In genomic region chr6:15962449-15962764, GRCh38 we compare ENCODE assay signal across 10 cellular contexts.
DNase-seq lines count a peak whose midpoint lies in the region; ATAC-seq, FAIRE-seq and TF ChIP-seq lines count a peak whose summit lies in the region.
"Had no signal": no experiment of that assay in that cellular context is flagged by ENCODE, and none has a peak within 500 bp of the region (broad histone marks: within the 10 kb centered on the region; RNA-seq: fewer than 3 reads in every experiment).

No MANE protein-coding gene starts in this region.

- H3K9me3 Mint-ChIP-seq in activated T-helper 2 cell treated with anti-CD3 and anti-CD28 coated beads, Interferon-gamma antibody, Interleukin-2, Interleukin-4, amounts not matched to agents 10 μg/mL and 5 μg/mL and 100 μg/mL, durations not matched to agents 14 hours and 24 hours and 36 hours: peaks cover 6% of the 10 kb centered on the region

- ATAC-seq in GM18873 (IDR thresholded peaks at IDR 0.05; ENCODE audit: low FRiP score, unreplicated experiment): no peak

- DNase-seq in AG09309 (ENCODE audit: low read depth): peak; percentile 74
- DNase-seq in GM19239 (ENCODE audit: insufficient read length, low spot score): no peak
- peak; percentile 39 for DNase-seq in activated T-helper 2 cell treated with anti-CD3 and anti-CD28 coated beads, Interferon-gamma antibody, Interleukin-2, Interleukin-4, amounts not matched to agents 10 μg/mL and 5 μg/mL and 100 μg/mL, durations not matched to agents 14 hours and 24 hours and 36 hours (ENCODE audit: low spot score)
- peak; percentile 91 for DNase-seq in iris pigment epithelial cell (ENCODE audit: low read depth)
- no peak for DNase-seq in H4 (ENCODE audit: low spot score)
- DNase-seq in NCI-H82 (lab: John Stamatoyannopoulos, UW): no peak
- no peak for DNase-seq in NOMO-1 treated with DMSO at 0.1 percent for 48 hours (lab: John Stamatoyannopoulos, UW; ENCODE audit: unreplicated experiment)
- DNase-seq: NCI-H1105 had no signal

- intact Hi-C loops in activated T-helper 2 cell treated with anti-CD3 and anti-CD28 coated beads, Interferon-gamma antibody, Interleukin-2, Interleukin-4, amounts not matched to agents 10 μg/mL and 5 μg/mL and 100 μg/mL, durations not matched to agents 14 hours and 24 hours and 36 hours (cut with micrococcal nuclease): loop anchor here (2.0 kb wide), 3 partner anchors 32 to 186 kb away; no protein-coding TSS in a partner anchor

- peaks cover 9% of the 10 kb centered on the region for H3K36me3 Mint-ChIP-seq in activated T-helper 2 cell treated with anti-CD3 and anti-CD28 coated beads, Interferon-gamma antibody, Interleukin-2, Interleukin-4, amounts not matched to agents 10 μg/mL and 5 μg/mL and 100 μg/mL, durations not matched to agents 14 hours and 24 hours and 36 hours (ENCODE audit: low read depth)

- peak; percentile 47 for FAIRE-seq in GM19239 (lab: Jason Lieb, UNC)
- FAIRE-seq: G401.6 had no signal

- H3K27me3 Mint-ChIP-seq in activated T-helper 2 cell treated with anti-CD3 and anti-CD28 coated beads, Interferon-gamma antibody, Interleukin-2, Interleukin-4, amounts not matched to agents 10 μg/mL and 5 μg/mL and 100 μg/mL, durations not matched to agents 14 hours and 24 hours and 36 hours (ENCODE audit: low read depth): no peaks in the 10 kb centered on the region

- TF ChIP-seq CTCF in AG09309 (IDR thresholded peaks at IDR 0.05; ENCODE audit: control insufficient read depth, insufficient read depth, low read depth, low read length, missing control alignments): no peak

- H3K27ac Mint-ChIP-seq in activated T-helper 2 cell treated with anti-CD3 and anti-CD28 coated beads, Interferon-gamma antibody, Interleukin-2, Interleukin-4, amounts not matched to agents 10 μg/mL and 5 μg/mL and 100 μg/mL, durations not matched to agents 14 hours and 24 hours and 36 hours: peak overlapping the region; percentile 86

- H3K4me1 Mint-ChIP-seq in activated T-helper 2 cell treated with anti-CD3 and anti-CD28 coated beads, Interferon-gamma antibody, Interleukin-2, Interleukin-4, amounts not matched to agents 10 μg/mL and 5 μg/mL and 100 μg/mL, durations not matched to agents 14 hours and 24 hours and 36 hours (ENCODE audit: low read depth): peaks cover 32% of the 10 kb centered on the region

- no peak overlapping the region for H3K4me3 Mint-ChIP-seq in activated T-helper 2 cell treated with anti-CD3 and anti-CD28 coated beads, Interferon-gamma antibody, Interleukin-2, Interleukin-4, amounts not matched to agents 10 μg/mL and 5 μg/mL and 100 μg/mL, durations not matched to agents 14 hours and 24 hours and 36 hours (ENCODE audit: low read depth)

- H3K4me3 ChIP-seq in AG09309 (ENCODE audit: control insufficient read depth, low read depth, low read length): no peak overlapping the region

Comparison
In these comparisons a context has a peak if more than half of its experiments do, and no peak if none do; other contexts are left out.
1. DNase-seq: peak in AG09309 (single experiment), activated T-helper 2 cell treated with anti-CD3 and anti-CD28 coated beads, Interferon-gamma antibody, Interleukin-2, Interleukin-4, amounts not matched to agents 10 μg/mL and 5 μg/mL and 100 μg/mL, durations not matched to agents 14 hours and 24 hours and 36 hours (single experiment) and iris pigment epithelial cell (single experiment); none in GM19239 (single experiment), H4 (single experiment), NCI-H82 (single experiment) and NOMO-1 treated with DMSO at 0.1 percent for 48 hours (single experiment).